ENCODE assay signal across 19 cellular contexts in the genomic region with DNA sequence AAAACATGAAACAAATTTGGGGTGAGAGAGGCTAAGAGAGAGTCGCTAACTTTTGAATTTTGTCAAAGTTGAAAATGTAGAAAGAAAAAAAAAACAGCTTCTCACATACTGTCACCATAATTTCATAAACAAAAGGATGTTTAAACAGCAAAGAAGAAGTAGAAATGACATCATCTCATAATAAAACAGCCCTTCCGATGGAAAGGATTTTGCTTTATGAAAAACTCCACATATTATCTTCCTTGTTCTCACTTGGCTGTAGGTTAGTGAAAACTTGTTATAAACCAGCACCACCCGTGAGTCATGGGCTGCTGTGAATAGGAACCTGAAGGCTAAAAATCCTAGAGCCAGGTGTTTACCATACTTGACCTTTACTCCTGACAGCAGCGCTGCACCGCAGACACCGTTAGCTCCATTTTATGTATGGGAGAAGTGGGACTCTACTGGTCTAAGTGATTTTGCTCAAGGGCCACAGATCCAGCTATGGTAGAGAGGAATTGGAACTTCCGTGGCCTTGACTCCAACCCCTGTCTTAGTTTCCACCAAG.
DNase-seq lines count a peak whose midpoint lies in the region; ATAC-seq and TF ChIP-seq lines count a peak whose summit lies in the region.
"Had no signal": no experiment of that assay in that cellular context is flagged by ENCODE, and none has a peak within 500 bp of the region (broad histone marks: within the 10 kb centered on the region; RNA-seq: fewer than 3 reads in every experiment).

No MANE protein-coding gene starts in this region.

- no peaks in the 10 kb centered on the region for H3K36me3 Mint-ChIP-seq in CD8-positive, alpha-beta T cell
- H3K36me3 Mint-ChIP-seq in activated naive CD4-positive, alpha-beta T cell treated with anti-CD3 and anti-CD28 coated beads, Interleukin-2, amount 10 ng/mL, durations not matched to agents 7 days and 5 days: no peaks in the 10 kb centered on the region
- H3K36me3 Mint-ChIP-seq: CD4-positive, CD25-positive, alpha-beta regulatory T cell; T-cell had no signal

- peaks cover 3% of the 10 kb centered on the region for H3K27me3 ChIP-seq in CD8-positive, alpha-beta T cell (ENCODE audit: insufficient read depth, low read length)

- H3K27ac Mint-ChIP-seq in CD8-positive, alpha-beta T cell: no peak overlapping the region
- H3K27ac Mint-ChIP-seq in activated naive CD4-positive, alpha-beta T cell treated with anti-CD3 and anti-CD28 coated beads, Interleukin-2, amount 10 ng/mL, durations not matched to agents 7 days and 5 days: no peak overlapping the region
- H3K27ac Mint-ChIP-seq: CD4-positive, CD25-positive, alpha-beta regulatory T cell; T-cell had no signal

- no peaks in the 10 kb centered on the region for H3K9me3 Mint-ChIP-seq in CD8-positive, alpha-beta T cell
- no peaks in the 10 kb centered on the region for H3K9me3 Mint-ChIP-seq in activated naive CD4-positive, alpha-beta T cell treated with anti-CD3 and anti-CD28 coated beads, Interleukin-2, amount 10 ng/mL, durations not matched to agents 7 days and 5 days
- H3K9me3 Mint-ChIP-seq: T-cell had no signal

- intact Hi-C loops in CD8-positive, alpha-beta T cell (cut with DNase I, micrococcal nuclease): no loop called here
- intact Hi-C loops in posterior vena cava (cut with DNase I): loop anchor here in 1 of 2 donors (5.0 to 10.0 kb wide), 2 partner anchors 149 to 1728 kb away; no protein-coding TSS in a partner anchor

- peaks cover 4% of the 10 kb centered on the region for H3K4me1 Mint-ChIP-seq in CD8-positive, alpha-beta T cell (ENCODE audit: low read depth)
- H3K4me1 Mint-ChIP-seq in activated naive CD4-positive, alpha-beta T cell treated with anti-CD3 and anti-CD28 coated beads, Interleukin-2, amount 10 ng/mL, durations not matched to agents 7 days and 5 days: no peaks in the 10 kb centered on the region
- H3K4me1 Mint-ChIP-seq: CD4-positive, CD25-positive, alpha-beta regulatory T cell had no signal

- no peaks in the 10 kb centered on the region for H3K36me3 ChIP-seq in HEK293 (ENCODE audit: control insufficient read depth in 2 of 2, insufficient read depth in 1 of 2, low read length in 2 of 2)
- no peaks in the 10 kb centered on the region for H3K36me3 ChIP-seq in CD8-positive, alpha-beta T cell (ENCODE audit: insufficient read depth, low read length)
- H3K36me3 ChIP-seq: BLaER1, SJSA1 had no signal

- peaks cover 48% of the 10 kb centered on the region for H3K27me3 Mint-ChIP-seq in CD8-positive, alpha-beta T cell (ENCODE audit: low read depth)
- peaks cover 64% of the 10 kb centered on the region for H3K27me3 Mint-ChIP-seq in activated naive CD4-positive, alpha-beta T cell treated with anti-CD3 and anti-CD28 coated beads, Interleukin-2, amount 10 ng/mL, durations not matched to agents 7 days and 5 days

- no peak for ATAC-seq in CD8-positive, alpha-beta T cell
- ATAC-seq: K562, T-cell had no signal

- no peaks in the 10 kb centered on the region for H3K9me3 ChIP-seq in HEK293 (ENCODE audit: control insufficient read depth, insufficient read depth, low read depth, low read length)
- no peaks in the 10 kb centered on the region for H3K9me3 ChIP-seq in CD8-positive, alpha-beta T cell (ENCODE audit: low read length)
- H3K9me3 ChIP-seq: BLaER1, SJSA1 had no signal

- DNase-seq in NCI-H748 (lab: John Stamatoyannopoulos, UW; ENCODE audit: unreplicated experiment) (peak; percentile 27), NCI-H748 treated with DMSO at 0.1 percent for 48 hours (lab: John Stamatoyannopoulos, UW) (no peak), SW480 (ENCODE audit: low spot score) (peak; percentile 33), posterior vena cava (ENCODE audit: low spot score) (no peak)
- DNase-seq in CD8-positive, alpha-beta T cell: no peak
- no peak for DNase-seq in activated naive CD4-positive, alpha-beta T cell treated with anti-CD3 and anti-CD28 coated beads, Interleukin-2, amount 10 ng/mL, durations not matched to agents 7 days and 5 days
- DNase-seq: CD4-positive, CD25-positive, alpha-beta regulatory T cell; COR-L47; Kasumi-1; NCI-H1092 treated with DMSO at 0.1 percent for 48 hours; NCI-H146; NCI-H1930; NCI-H2107; OCI-M1; T-cell had no signal

- H3K4me3 ChIP-seq in HEK293 (ENCODE audit: low read depth, low read length): no peak overlapping the region
- no peak overlapping the region for H3K4me3 ChIP-seq in CD8-positive, alpha-beta T cell (ENCODE audit: low read depth, low read length)
- H3K4me3 ChIP-seq: BLaER1, K562, SJSA1 had no signal

- no peak for TF ChIP-seq CTCF in HEK293 (tag by site-specific recombination; IDR thresholded peaks at IDR 0.05)
- TF ChIP-seq CTCF in CD8-positive, alpha-beta T cell (IDR thresholded peaks at IDR 0.05): no peak

- CTCF ChIA-PET in HEK293 (lab: Yijun Ruan, JAX): interaction anchor here (0.6 to 0.9 kb wide), 2 partner anchors 31 to 168 kb away, joined by 3 read pairs; no protein-coding TSS in a partner anchor
- CTCF ChIA-PET in CD8-positive, alpha-beta T cell (lab: Charles Lee): interaction anchor here (0.7 to 1.4 kb wide), 3 partner anchors 13 to 17 kb away, joined by 3 read pairs; no protein-coding TSS in a partner anchor
- CTCF ChIA-PET in activated naive CD4-positive, alpha-beta T cell treated with anti-CD3 and anti-CD28 coated beads, Interleukin-2, amount 10 ng/mL, durations not matched to agents 7 days and 5 days (lab: Charles Lee): no interaction called here

- H3K27ac ChIP-seq in HEK293 (ENCODE audit: extremely low read depth, low read depth, low read length): no peak overlapping the region
- H3K27ac ChIP-seq in CD8-positive, alpha-beta T cell (ENCODE audit: low read depth, low read length): no peak overlapping the region
- H3K27ac ChIP-seq: BLaER1, SJSA1 had no signal

- POLR2A ChIA-PET in HEK293 (lab: Yijun Ruan, JAX): no interaction called here
- POLR2A ChIA-PET in CD8-positive, alpha-beta T cell (lab: Charles Lee): no interaction called here

- peaks cover 3% of the 10 kb centered on the region; the same call in 1 of the 2 replicates for H3K4me1 ChIP-seq in HEK293 (ENCODE audit: control insufficient read depth, insufficient read depth, low read length)
- H3K4me1 ChIP-seq in CD8-positive, alpha-beta T cell (ENCODE audit: insufficient read depth, low read length): no peaks in the 10 kb centered on the region
- H3K4me1 ChIP-seq: BLaER1, SJSA1 had no signal

- H3K4me3 Mint-ChIP-seq in CD8-positive, alpha-beta T cell: no peak overlapping the region
- no peak overlapping the region for H3K4me3 Mint-ChIP-seq in activated naive CD4-positive, alpha-beta T cell treated with anti-CD3 and anti-CD28 coated beads, Interleukin-2, amount 10 ng/mL, durations not matched to agents 7 days and 5 days
- H3K4me3 Mint-ChIP-seq: CD4-positive, CD25-positive, alpha-beta regulatory T cell; T-cell had no signal

TF ChIP-seq in HEK293, 187 proteins besides CTCF, POLR2A, EP300 and RAD21 (continues in another document):
- TF ChIP-seq ZNF266 (tag by site-specific recombination; IDR thresholded peaks at IDR 0.05; ENCODE audit: low read depth): no peak
- TF ChIP-seq, protein P1, sequence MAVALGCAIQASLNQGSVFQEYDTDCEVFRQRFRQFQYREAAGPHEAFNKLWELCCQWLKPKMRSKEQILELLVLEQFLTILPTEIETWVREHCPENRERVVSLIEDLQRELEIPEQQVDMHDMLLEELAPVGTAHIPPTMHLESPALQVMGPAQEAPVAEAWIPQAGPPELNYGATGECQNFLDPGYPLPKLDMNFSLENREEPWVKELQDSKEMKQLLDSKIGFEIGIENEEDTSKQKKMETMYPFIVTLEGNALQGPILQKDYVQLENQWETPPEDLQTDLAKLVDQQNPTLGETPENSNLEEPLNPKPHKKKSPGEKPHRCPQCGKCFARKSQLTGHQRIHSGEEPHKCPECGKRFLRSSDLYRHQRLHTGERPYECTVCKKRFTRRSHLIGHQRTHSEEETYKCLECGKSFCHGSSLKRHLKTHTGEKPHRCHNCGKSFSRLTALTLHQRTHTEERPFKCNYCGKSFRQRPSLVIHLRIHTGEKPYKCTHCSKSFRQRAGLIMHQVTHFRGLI (tag by site-specific recombination; IDR thresholded peaks at IDR 0.05): no peak
- TF ChIP-seq, protein P2, sequence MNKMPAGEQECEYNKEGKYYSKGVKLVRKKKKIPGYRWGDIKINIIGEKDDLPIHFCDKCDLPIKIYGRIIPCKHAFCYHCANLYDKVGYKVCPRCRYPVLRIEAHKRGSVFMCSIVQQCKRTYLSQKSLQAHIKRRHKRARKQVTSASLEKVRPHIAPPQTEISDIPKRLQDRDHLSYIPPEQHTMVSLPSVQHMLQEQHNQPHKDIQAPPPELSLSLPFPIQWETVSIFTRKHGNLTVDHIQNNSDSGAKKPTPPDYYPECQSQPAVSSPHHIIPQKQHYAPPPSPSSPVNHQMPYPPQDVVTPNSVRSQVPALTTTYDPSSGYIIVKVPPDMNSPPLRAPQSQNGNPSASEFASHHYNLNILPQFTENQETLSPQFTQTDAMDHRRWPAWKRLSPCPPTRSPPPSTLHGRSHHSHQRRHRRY (tag by site-specific recombination; IDR thresholded peaks at IDR 0.05): no peak
- TF ChIP-seq ZNF843 (tag by site-specific recombination; IDR thresholded peaks at IDR 0.05): no peak
- TF ChIP-seq, protein P3, sequence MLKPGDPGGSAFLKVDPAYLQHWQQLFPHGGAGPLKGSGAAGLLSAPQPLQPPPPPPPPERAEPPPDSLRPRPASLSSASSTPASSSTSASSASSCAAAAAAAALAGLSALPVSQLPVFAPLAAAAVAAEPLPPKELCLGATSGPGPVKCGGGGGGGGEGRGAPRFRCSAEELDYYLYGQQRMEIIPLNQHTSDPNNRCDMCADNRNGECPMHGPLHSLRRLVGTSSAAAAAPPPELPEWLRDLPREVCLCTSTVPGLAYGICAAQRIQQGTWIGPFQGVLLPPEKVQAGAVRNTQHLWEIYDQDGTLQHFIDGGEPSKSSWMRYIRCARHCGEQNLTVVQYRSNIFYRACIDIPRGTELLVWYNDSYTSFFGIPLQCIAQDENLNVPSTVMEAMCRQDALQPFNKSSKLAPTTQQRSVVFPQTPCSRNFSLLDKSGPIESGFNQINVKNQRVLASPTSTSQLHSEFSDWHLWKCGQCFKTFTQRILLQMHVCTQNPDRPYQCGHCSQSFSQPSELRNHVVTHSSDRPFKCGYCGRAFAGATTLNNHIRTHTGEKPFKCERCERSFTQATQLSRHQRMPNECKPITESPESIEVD (tag by site-specific recombination; IDR thresholded peaks at IDR 0.05): peak; percentile 55; the same call in 1 of the 2 replicates
- no peak for TF ChIP-seq ZFHX2 (tag by site-specific recombination; conservative IDR thresholded peaks at IDR 0.05)
- no peak for TF ChIP-seq ZNF585B (tag by site-specific recombination; IDR thresholded peaks at IDR 0.05)
- TF ChIP-seq ZNF660 (tag by site-specific recombination; IDR thresholded peaks at IDR 0.05): no peak

Comparison
In these comparisons a context has a peak if more than half of its experiments do, and no peak if none do; other contexts are left out.
1. DNase-seq: peak in NCI-H748 (single experiment) and SW480 (single experiment); none in NCI-H748 treated with DMSO at 0.1 percent for 48 hours (single experiment), CD8-positive, alpha-beta T cell (0 of 7), activated naive CD4-positive, alpha-beta T cell treated with anti-CD3 and anti-CD28 coated beads, Interleukin-2, amount 10 ng/mL, durations not matched to agents 7 days and 5 days (single experiment) and posterior vena cava (single experiment).